In genomic region chr6:13573255-13573654, GRCh38 we compare ENCODE assay signal across 8 cellular contexts. TPM values are rescaled to one million over a fixed set of nuclear protein-coding genes. Genes with fewer than 3 reads are reported as not detected.
DNase-seq lines count a peak whose midpoint lies in the region; ATAC-seq, FAIRE-seq and TF ChIP-seq lines count a peak whose summit lies in the region.

No MANE protein-coding gene starts in this region.

- peak overlapping the region; percentile 85 for H3K4me3 Mint-ChIP-seq in mesothelial cell of epicardium

- intact Hi-C loops in heart left ventricle (cut with DNase I) (loop anchor here in 4 of 10 donors (5.0 to 10.0 kb wide), 3 partner anchors 39 to 88 kb away; partner anchors contain the start of gene GFOD1 (in 3 of the 4)), left cardiac atrium (cut with DNase I) (loop anchor here in 1 of 2 donors (10.0 kb wide), 1 partner anchor 88 kb away; the partner anchor contains the start of gene GFOD1), upper lobe of right lung (cut with DNase I) (no loop called here)

- peak overlapping the region in 11 of 12 donors; percentile 62 to 93 (median 86) for H3K4me3 ChIP-seq in heart left ventricle
- H3K4me3 ChIP-seq in brain microvascular endothelial cell (ENCODE audit: low read depth, low read length): peak overlapping the region; percentile 78
- H3K4me3 ChIP-seq in upper lobe of right lung: peak overlapping the region; percentile 82

- H3K9me3 ChIP-seq in heart left ventricle (peaks cover 0 to 4% (median 0%) of the 10 kb centered on the region in 12 donors), upper lobe of right lung (no peaks in the 10 kb centered on the region)

- H3K4me1 Mint-ChIP-seq in mesothelial cell of epicardium: peaks cover 12% of the 10 kb centered on the region

- H3K36me3 ChIP-seq in heart left ventricle (no peaks in the 10 kb centered on the region), brain microvascular endothelial cell (replicated peaks) (no peaks in the 10 kb centered on the region), upper lobe of right lung (no peaks in the 10 kb centered on the region)

- peaks cover 0 to 23% (median 14%) of the 10 kb centered on the region in 12 donors for H3K4me1 ChIP-seq in heart left ventricle
- no peaks in the 10 kb centered on the region for H3K4me1 ChIP-seq in upper lobe of right lung

- no peak for ATAC-seq in heart left ventricle
- no peak for ATAC-seq in left cardiac atrium
- ATAC-seq in upper lobe of right lung: no peak
- no peak for ATAC-seq in GM18870 (IDR thresholded peaks at IDR 0.05; ENCODE audit: unreplicated experiment)

- H3K36me3 Mint-ChIP-seq in mesothelial cell of epicardium: peaks cover 14% of the 10 kb centered on the region

- DNase-seq in heart left ventricle: no peak
- DNase-seq in left cardiac atrium: no peak
- DNase-seq in brain microvascular endothelial cell: no peak
- no peak for DNase-seq in mesothelial cell of epicardium (ENCODE audit: low spot score in 2 of 2, unreplicated experiment in 2 of 2)
- no peak for DNase-seq in upper lobe of right lung
- DNase-seq in urothelium cell line (ENCODE audit: low spot score): no peak
- no peak for DNase-seq in NCI-H82 (lab: John Stamatoyannopoulos, UW)

- H3K27me3 Mint-ChIP-seq in mesothelial cell of epicardium (ENCODE audit: low read depth): no peaks in the 10 kb centered on the region

- no peak for TF ChIP-seq CTCF in heart left ventricle (IDR thresholded peaks at IDR 0.05)
- TF ChIP-seq CTCF in brain microvascular endothelial cell (IDR thresholded peaks at IDR 0.05; ENCODE audit: low read depth, low read length, missing control alignments): no peak
- no peak for TF ChIP-seq CTCF in mesothelial cell of epicardium (IDR thresholded peaks at IDR 0.05; ENCODE audit: unreplicated experiment)
- TF ChIP-seq CTCF in upper lobe of right lung (IDR thresholded peaks at IDR 0.05): no peak

- H3K27me3 ChIP-seq in heart left ventricle: no peaks in the 10 kb centered on the region
- H3K27me3 ChIP-seq in brain microvascular endothelial cell (replicated peaks): no peaks in the 10 kb centered on the region
- H3K27me3 ChIP-seq in upper lobe of right lung: no peaks in the 10 kb centered on the region

- peak overlapping the region; percentile 86 for H3K27ac Mint-ChIP-seq in mesothelial cell of epicardium

- no peak for TF ChIP-seq POLR2A in heart left ventricle (IDR thresholded peaks at IDR 0.05)

- WGBS in heart left ventricle, 4 donors: 73 to 81% (median 79%) methylated on average over 7 of the region's 7 CpGs

- FAIRE-seq in urothelium cell line (lab: Jason Lieb, UNC): no peak

- H3K9me3 Mint-ChIP-seq in mesothelial cell of epicardium: peaks cover 20% of the 10 kb centered on the region

- H3K27ac ChIP-seq in heart left ventricle: peak overlapping the region; percentile 93 to 100 (median 98)
- H3K27ac ChIP-seq in brain microvascular endothelial cell: no peak overlapping the region
- no peak overlapping the region for H3K27ac ChIP-seq in upper lobe of right lung

- in situ Hi-C loops in brain microvascular endothelial cell (cut with HindIII; ENCODE audit: low pct_ligation_motif_present, low sequenced_read_pairs): no loop called here

RNA-seq across cellular contexts. Expression of gene SIRT5, which starts 1.1 kb away (rescaled TPM):
- 10 to 100 TPM; 29.5 to 60.0 (median 41.4) TPM for total RNA-seq in heart left ventricle
- polyA plus RNA-seq in heart left ventricle: 10 to 100 TPM; 13.1 to 20.3 TPM
- total RNA-seq in left cardiac atrium: 10 to 100 TPM; 24.3 to 37.6 TPM
- 21.1 to 23.6 TPM (median 21.5 TPM) in 3 replicates for total RNA-seq in mesothelial cell of epicardium
- 11.0 TPM for total RNA-seq in upper lobe of right lung

RNA-seq across cellular contexts. Expression of gene NOL7, which starts 41.9 kb away (rescaled TPM):
- total RNA-seq in heart left ventricle: 100 to 1,000 TPM in 1 of 9 donors, 10 to 100 TPM in 8; 38.6 to 118 (median 47.8) TPM
- 100 to 1,000 TPM in 1 of 2 donors, 10 to 100 TPM in 1; 59.7 to 124 TPM for polyA plus RNA-seq in heart left ventricle
- total RNA-seq in left cardiac atrium: 10 to 100 TPM; 41.4 to 50.5 TPM
- 40.2 to 42.0 TPM (median 40.8 TPM) in 3 replicates for total RNA-seq in mesothelial cell of epicardium
- total RNA-seq in upper lobe of right lung: 52.0 TPM

Comparison
In these comparisons a context has a peak if more than half of its experiments do, and no peak if none do; other contexts are left out.
1. H3K27ac ChIP-seq: peak in heart left ventricle (12 of 12); none in brain microvascular endothelial cell (single experiment) and upper lobe of right lung (single experiment).
2. Peak in every context shown above with its lines, with median percentiles within 50 percentile points of each other: H3K4me3 ChIP-seq.